ENCODE assay signal across 27 cellular contexts in genomic region chr4:123638834-123639233, GRCh38.
"Had no signal": no experiment of that assay in that cellular context is flagged by ENCODE, and none has a peak within 500 bp of the region (broad histone marks: within the 10 kb centered on the region; RNA-seq: fewer than 3 reads in every experiment).

No MANE protein-coding gene starts in this region.

- H3K27ac ChIP-seq: stomach, suprapubic skin, testis, thoracic aorta, thyroid gland, tibial artery, tibial nerve, transverse colon, upper lobe of left lung, upper lobe of right lung, uterus, vagina had no signal

- ATAC-seq: stimulated activated effector memory CD8-positive, alpha-beta T cell treated with anti-CD3 and anti-CD28 coated beads, Interleukin-12 subunit alpha, Interleukin-12 subunit beta, amount 100 ng/mL, for 72 hours; stimulated activated memory B cell treated with anti-CD40 and anti-IgM and Interleukin-4, amounts not matched to agents 10 μg/mL and 1 μg/mL and 100 μg/mL, for 72 hours; stimulated activated naive B cell treated with anti-CD40 and anti-IgM and Interleukin-4, amounts not matched to agents 10 μg/mL and 1 μg/mL and 100 μg/mL, for 72 hours; stimulated activated naive CD8-positive, alpha-beta T cell treated with anti-CD3 and anti-CD28 coated beads, Interleukin-15, amount 100 ng/mL, for 72 hours; stimulated activated naive CD8-positive, alpha-beta T cell treated with anti-CD3 and anti-CD28 coated beads, Interleukin-15, Interleukin-2, amounts not matched to agents 100 U/mL and 50 U/mL, for 24 hours; upper lobe of right lung had no signal

- H3K27me3 ChIP-seq: stomach, suprapubic skin, testis, thyroid gland, tibial artery, tibial nerve, transverse colon, upper lobe of left lung, upper lobe of right lung, uterus, vagina had no signal

- H3K4me1 ChIP-seq: stomach, suprapubic skin, testis, thyroid gland, tibial artery, tibial nerve, upper lobe of left lung, upper lobe of right lung, uterus, vagina had no signal

- H3K4me3 ChIP-seq: stomach, suprapubic skin, testis, thoracic aorta, thyroid gland, tibial artery, tibial nerve, transverse colon, upper lobe of left lung, upper lobe of right lung, uterus, vagina had no signal

- H3K36me3 ChIP-seq: stomach, suprapubic skin, thoracic aorta, thyroid gland, tibial artery, tibial nerve, transverse colon, upper lobe of left lung, upper lobe of right lung, uterus, vagina had no signal

- H3K9me3 ChIP-seq: stomach, suprapubic skin, testis, thoracic aorta, thyroid gland, tibial artery, transverse colon, upper lobe of right lung, uterus, vagina had no signal

- DNase-seq: stimulated activated CD4-positive, alpha-beta T cell treated with anti-CD3 and anti-CD28 coated beads, Interleukin-2, amount 100 ng/mL, for 48 hours; stimulated activated CD4-positive, alpha-beta T cell treated with anti-CD3 and anti-CD28 coated beads, Interleukin-4, amount 100 ng/mL, for 1 hour; stimulated activated CD4-positive, alpha-beta T cell treated with anti-CD3 and anti-CD28 coated beads, Interleukin-4, amount 100 ng/mL, for 24 hours; stimulated activated CD4-positive, alpha-beta T cell treated with anti-CD3 and anti-CD28 coated beads, Interleukin-4, amount 100 ng/mL, for 4 hours; stimulated activated CD8-positive, alpha-beta memory T cell treated with anti-CD3 and anti-CD28 coated beads, Interleukin-4, amount 100 ng/mL, for 48 hours; stimulated activated naive B cell treated with anti-CD40 and anti-IgM and Interleukin-4, amounts not matched to agents 10 μg/mL and 1 μg/mL and 100 μg/mL, for 72 hours; stimulated activated naive CD4-positive, alpha-beta T cell; stimulated activated naive CD4-positive, alpha-beta T cell treated with Interleukin-2 at 50 U/mL for 16 hours; stimulated activated naive CD8-positive, alpha-beta T cell treated with anti-CD3 and anti-CD28 coated beads, Interleukin-15, amount 100 ng/mL, for 72 hours; stimulated activated naive CD8-positive, alpha-beta T cell treated with anti-CD3 and anti-CD28 coated beads, Interleukin-15, Interleukin-2, amounts not matched to agents 100 U/mL and 50 U/mL, for 24 hours; stomach; substantia nigra; testis; thyroid gland; tibial artery; transverse colon; trophoblast cell; upper lobe of left lung; upper lobe of right lung; uterus had no signal

- FAIRE-seq: urothelium cell line had no signal
